ENCODE assay signal across 17 cellular contexts in the genomic region with DNA sequence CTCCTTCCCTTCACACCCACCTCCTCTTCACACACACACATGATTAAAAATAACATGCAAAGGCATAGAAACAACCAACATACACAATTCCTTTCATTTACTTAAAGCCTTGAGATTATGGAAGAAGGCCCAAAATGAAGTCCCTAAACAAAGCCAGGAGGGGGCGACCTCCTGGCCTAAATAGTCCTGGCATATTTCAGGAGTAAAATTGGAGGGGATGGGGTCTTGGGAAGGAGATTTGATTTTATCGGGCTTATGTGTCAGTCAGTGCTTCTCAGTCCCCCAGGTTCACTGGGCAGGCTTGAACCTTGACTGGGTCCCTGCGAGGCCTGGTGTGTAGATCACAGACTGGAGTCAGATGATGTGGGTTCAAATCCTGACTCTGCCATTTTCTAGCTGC.
DNase-seq lines count a peak whose midpoint lies in the region; ATAC-seq, FAIRE-seq and TF ChIP-seq lines count a peak whose summit lies in the region.
"Had no signal": no experiment of that assay in that cellular context is flagged by ENCODE, and none has a peak within 500 bp of the region (broad histone marks: within the 10 kb centered on the region; RNA-seq: fewer than 3 reads in every experiment).

No MANE protein-coding gene starts in this region.

- 71% methylated on average over 3 of the region's 3 CpGs for WGBS in hepatocyte (ENCODE audit: low lambda C conversion rate, missing lambda C conversion rate)
- 65 to 67% methylated on average over 3 of the region's 3 CpGs for WGBS in heart right ventricle, 2 donors

- no peak overlapping the region for H3K4me3 ChIP-seq in A673 (ENCODE audit: low read depth, low read length, poor library complexity, severe bottlenecking)
- no peak overlapping the region for H3K4me3 ChIP-seq in PC-9
- H3K4me3 ChIP-seq in fibroblast of villous mesenchyme (ENCODE audit: low read depth, low read length): no peak overlapping the region
- H3K4me3 ChIP-seq in hepatocyte: no peak overlapping the region
- H3K4me3 ChIP-seq in heart right ventricle: no peak overlapping the region
- H3K4me3 ChIP-seq: vagina had no signal

- no peaks in the 10 kb centered on the region for H3K79me2 ChIP-seq in PC-9 (ENCODE audit: low read depth)
- H3K79me2 ChIP-seq in hepatocyte: no peaks in the 10 kb centered on the region

- no peaks in the 10 kb centered on the region for H3F3A ChIP-seq in PC-9 (ENCODE audit: insufficient read depth, low read depth)

- DNase-seq in A673 (ENCODE audit: low spot score): peak; percentile 40
- peak; percentile 17 for DNase-seq in ELF-1 (ENCODE audit: low read depth, low spot score)
- no peak for DNase-seq in PC-9
- DNase-seq in fibroblast of villous mesenchyme (ENCODE audit: low read depth): no peak
- no peak for DNase-seq in hepatocyte (ENCODE audit: low spot score)
- DNase-seq in GM12892 (ENCODE audit: insufficient read length): no peak
- no peak for DNase-seq in heart right ventricle
- DNase-seq: activated CD4-positive, alpha-beta T cell treated with anti-CD3 and anti-CD28 coated beads, Interleukin-2, amount 10 ng/mL, durations not matched to agents 24 days and 14 days; effector CD4-positive, alpha-beta T cell; NCI-H345; right cardiac atrium; stimulated activated naive CD4-positive, alpha-beta T cell treated with Interleukin-2 at 50 U/mL for 16 hours; T-helper 17 cell had no signal

- intact Hi-C loops in A673 (cut with micrococcal nuclease; ENCODE audit: unreplicated experiment): no loop called here
- intact Hi-C loops in PC-9 (cut with micrococcal nuclease; ENCODE audit: unreplicated experiment): no loop called here
- intact Hi-C loops in heart right ventricle (cut with DNase I): no loop called here

- ATAC-seq in GM19455 (IDR thresholded peaks at IDR 0.05; ENCODE audit: unreplicated experiment): no peak
- no peak for ATAC-seq in heart right ventricle
- ATAC-seq: activated T-helper 17 cell treated with anti-CD3 and anti-CD28 coated beads, Interleukin-2, amount 50 U/mL, for 72 hours; right cardiac atrium; T-helper 17 cell had no signal

- TF ChIP-seq CTCF in A673 (conservative IDR thresholded peaks at IDR 0.05; ENCODE audit: low read depth, low read length) (peak; percentile 54), PC-9 (conservative IDR thresholded peaks at IDR 0.05) (peak; percentile 33; the same call in 1 of the 2 replicates), fibroblast of villous mesenchyme (IDR thresholded peaks at IDR 0.05; ENCODE audit: insufficient read depth, low read depth, low read length) (peak; percentile 39), hepatocyte (IDR thresholded peaks at IDR 0.05; ENCODE audit: poor library complexity) (no peak), heart right ventricle (IDR thresholded peaks at IDR 0.05) (no peak)

- POLR2A ChIA-PET in A673 (lab: Charles Lee; ENCODE audit: low non-redundant PET) (no interaction called here), PC-9 (lab: Charles Lee; ENCODE audit: unreplicated experiment) (no interaction called here)

- FAIRE-seq in GM12892 (lab: Jason Lieb, UNC): no peak
- FAIRE-seq: H54 had no signal

- CTCF ChIA-PET in A673 (lab: Charles Lee): no interaction called here
- CTCF ChIA-PET in PC-9 (lab: Charles Lee): no interaction called here

- H3K27ac ChIP-seq in A673 (ENCODE audit: low read depth, low read length, poor library complexity, severe bottlenecking): no peak overlapping the region
- no peak overlapping the region for H3K27ac ChIP-seq in PC-9
- H3K27ac ChIP-seq in hepatocyte: no peak overlapping the region
- no peak overlapping the region for H3K27ac ChIP-seq in heart right ventricle
- H3K27ac ChIP-seq: vagina had no signal

- no peaks in the 10 kb centered on the region for H3K27me3 ChIP-seq in A673 (replicated peaks; ENCODE audit: insufficient read depth, low read depth, low read length, poor library complexity)
- no peaks in the 10 kb centered on the region for H3K27me3 ChIP-seq in PC-9 (ENCODE audit: insufficient read depth, low read depth)
- H3K27me3 ChIP-seq in hepatocyte: no peaks in the 10 kb centered on the region
- no peaks in the 10 kb centered on the region for H3K27me3 ChIP-seq in heart right ventricle
- H3K27me3 ChIP-seq: vagina had no signal

- no peaks in the 10 kb centered on the region for H3K9me2 ChIP-seq in PC-9 (ENCODE audit: insufficient read depth)
- no peaks in the 10 kb centered on the region for H3K9me2 ChIP-seq in hepatocyte (replicated peaks; ENCODE audit: insufficient read depth)

- H3K9me3 ChIP-seq in A673 (ENCODE audit: low read depth, low read length, poor library complexity, severe bottlenecking) (no peaks in the 10 kb centered on the region), PC-9 (ENCODE audit: insufficient read depth, low read depth) (no peaks in the 10 kb centered on the region), hepatocyte (ENCODE audit: low read depth) (no peaks in the 10 kb centered on the region), heart right ventricle (no peaks in the 10 kb centered on the region)
- H3K9me3 ChIP-seq: vagina had no signal

- no peak for TF ChIP-seq POLR2A in GM12892 (IDR thresholded peaks at IDR 0.05; ENCODE audit: low read depth, low read length)

- H3K4me1 ChIP-seq in A673 (ENCODE audit: insufficient read depth, low read length, poor library complexity, severe bottlenecking) (peaks cover 3% of the 10 kb centered on the region), PC-9 (replicated peaks; ENCODE audit: insufficient read depth) (no peaks in the 10 kb centered on the region), hepatocyte (ENCODE audit: insufficient read depth) (no peaks in the 10 kb centered on the region), heart right ventricle (no peaks in the 10 kb centered on the region)
- H3K4me1 ChIP-seq: vagina had no signal

- H3K4me2 ChIP-seq in PC-9 (no peak overlapping the region), hepatocyte (no peak overlapping the region)

- no peaks in the 10 kb centered on the region for H4K20me1 ChIP-seq in PC-9 (ENCODE audit: insufficient read depth)
- H4K20me1 ChIP-seq in hepatocyte (ENCODE audit: insufficient read depth, poor library complexity, severe bottlenecking): no peaks in the 10 kb centered on the region

- H2AFZ ChIP-seq in PC-9 (no peak overlapping the region), hepatocyte (no peak overlapping the region)

- no TSS peak for BruUV-seq in A673 (replicated peaks; lab: Mats Ljungman, UMichigan)
- BruUV-seq in PC-9 (replicated peaks; lab: Mats Ljungman, UMichigan): no TSS peak

- H3K36me3 ChIP-seq in A673 (ENCODE audit: insufficient read depth, low read length, poor library complexity, severe bottlenecking) (no peaks in the 10 kb centered on the region), PC-9 (ENCODE audit: low read depth) (no peaks in the 10 kb centered on the region), hepatocyte (replicated peaks; ENCODE audit: insufficient read depth, low read depth) (no peaks in the 10 kb centered on the region), heart right ventricle (no peaks in the 10 kb centered on the region)
- H3K36me3 ChIP-seq: vagina had no signal

Comparison
In these comparisons a context has a peak if more than half of its experiments do, and no peak if none do; other contexts are left out.
1. DNase-seq: peak in A673 (single experiment) and ELF-1 (single experiment); none in PC-9 (0 of 2), fibroblast of villous mesenchyme (single experiment), hepatocyte (single experiment), GM12892 (single experiment) and heart right ventricle (0 of 2).
2. CTCF ChIP-seq: peak in A673 (single experiment), PC-9 (single experiment) and fibroblast of villous mesenchyme (single experiment); none in hepatocyte (single experiment) and heart right ventricle (0 of 9).